ENCODE assay signal across 1 cellular context in genomic region chr12:57233357-57234232, GRCh38.
TF ChIP-seq lines count a peak whose summit lies in the region.

No MANE protein-coding gene starts in this region.

TF ChIP-seq in K562, 482 proteins besides CTCF, POLR2A, EP300 and RAD21 (continued from another document):
- TF ChIP-seq RBFOX2 (IDR thresholded peaks at IDR 0.05; ENCODE audit: low read depth, low read length) (peak; percentile 63), MTF1 (CRISPR knock-in tag; IDR thresholded peaks at IDR 0.05; ENCODE audit: borderline replicate concordance) (no peak), NFIC (IDR thresholded peaks at IDR 0.05) (peak; percentile 29; the same call in 1 of the 2 replicates), POLR2G (IDR thresholded peaks at IDR 0.05; ENCODE audit: low read depth, low read length) (peak; percentile 53), KDM5B (IDR thresholded peaks at IDR 0.05; ENCODE audit: insufficient replicate concordance, low read depth, low read length) (no peak), ZNF436 (CRISPR knock-in tag; IDR thresholded peaks at IDR 0.05) (no peak), ZNF740 (CRISPR knock-in tag; IDR thresholded peaks at IDR 0.05) (peak; percentile 50; the same call in 1 of the 2 replicates), ZNF740 (tag; IDR thresholded peaks at IDR 0.05) (no peak), GTF2A2 (tag; IDR thresholded peaks at IDR 0.05) (no peak), C11orf30 (IDR thresholded peaks at IDR 0.05; ENCODE audit: low read depth) (no peak)
